8 cellular contexts compared by ENCODE assay signal in the genomic region with DNA sequence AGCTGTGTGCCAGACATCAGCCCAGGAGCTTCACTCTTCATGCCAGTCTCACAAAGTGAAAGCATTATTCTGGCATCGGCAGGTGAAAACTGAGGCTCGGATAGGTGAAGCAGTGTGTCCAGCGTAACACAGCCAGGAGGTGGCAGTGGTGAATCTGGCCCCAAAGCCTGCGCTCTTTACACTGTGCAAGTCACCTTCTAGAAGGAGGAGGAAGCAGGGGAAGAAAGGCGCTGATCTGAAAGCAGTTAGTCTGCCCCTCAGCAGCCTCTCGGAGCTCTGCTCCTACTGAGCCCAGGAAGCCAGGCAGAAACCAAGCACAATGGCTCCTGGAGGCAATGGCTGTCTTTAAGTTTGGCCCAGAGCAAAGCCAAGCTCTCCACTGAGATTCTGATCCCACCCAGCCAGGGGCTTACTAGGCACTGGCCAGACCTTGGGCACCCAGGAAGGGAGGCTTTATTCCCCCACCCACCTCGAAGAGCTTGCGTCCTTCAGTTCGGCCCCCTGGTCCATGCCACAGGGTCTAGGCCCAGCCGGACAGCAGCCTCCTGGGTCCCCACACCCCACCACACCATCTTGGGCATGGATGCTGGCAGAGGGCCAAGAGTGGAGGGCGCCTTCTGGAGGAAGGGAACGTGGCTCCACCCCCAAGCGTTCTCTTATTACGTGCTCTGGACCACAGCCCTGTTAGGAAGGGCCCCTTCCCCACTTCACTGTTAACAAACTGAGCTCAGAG.
DNase-seq lines count a peak whose midpoint lies in the region; ATAC-seq and TF ChIP-seq lines count a peak whose summit lies in the region.

No MANE protein-coding gene starts in this region.

- peaks cover 5% of the 10 kb centered on the region for H3K4me1 ChIP-seq in psoas muscle

- H3K4me3 ChIP-seq in coronary artery (peak overlapping the region; percentile 15), psoas muscle (peak overlapping the region; percentile 25)

- intact Hi-C loops in psoas muscle (cut with DNase I): no loop called here

- peak; percentile 54 for ATAC-seq in GM21619 (IDR thresholded peaks at IDR 0.05; ENCODE audit: unreplicated experiment)
- peak in 1 of 4 donors; percentile 25 for ATAC-seq in psoas muscle

- DNase-seq in activated CD8-positive, alpha-beta memory T cell treated with anti-CD3 and anti-CD28 coated beads for 24 hours: peak; percentile 47
- DNase-seq in activated CD8-positive, alpha-beta memory T cell treated with anti-CD3 and anti-CD28 coated beads, Interleukin-2, amount 50 U/mL, for 4 hours: no peak
- DNase-seq in NCI-H1436 treated with DMSO at 0.1 percent for 48 hours (lab: John Stamatoyannopoulos, UW) (peak; percentile 76), coronary artery (ENCODE audit: low spot score) (peak; percentile 56), psoas muscle (no peak), amniotic stem cell (lab: John Stamatoyannopoulos, UW) (no peak)
- DNase-seq in activated naive CD8-positive, alpha-beta T cell treated with anti-CD3 and anti-CD28 coated beads for 36 hours: no peak

- peaks cover 29% of the 10 kb centered on the region for H3K27me3 Mint-ChIP-seq in activated naive CD8-positive, alpha-beta T cell treated with anti-CD3 and anti-CD28 coated beads for 36 hours

- no peak overlapping the region for H3K4me3 Mint-ChIP-seq in activated naive CD8-positive, alpha-beta T cell treated with anti-CD3 and anti-CD28 coated beads for 36 hours

- no peaks in the 10 kb centered on the region for H3K9me3 Mint-ChIP-seq in activated naive CD8-positive, alpha-beta T cell treated with anti-CD3 and anti-CD28 coated beads for 36 hours

- WGBS in psoas muscle, 3 donors: 54 to 56% (median 55%) methylated on average over 14 of the region's 14 CpGs

- H3K4me1 Mint-ChIP-seq in activated naive CD8-positive, alpha-beta T cell treated with anti-CD3 and anti-CD28 coated beads for 36 hours: peaks cover 3% of the 10 kb centered on the region

- TF ChIP-seq CTCF in coronary artery (IDR thresholded peaks at IDR 0.05) (no peak), psoas muscle (IDR thresholded peaks at IDR 0.05) (no peak)

- H3K36me3 Mint-ChIP-seq in activated naive CD8-positive, alpha-beta T cell treated with anti-CD3 and anti-CD28 coated beads for 36 hours: no peaks in the 10 kb centered on the region

- H3K27me3 ChIP-seq in psoas muscle (ENCODE audit: insufficient read depth in 3 of 3, low read length in 2 of 3): peaks cover 0 to 27% (median 4%) of the 10 kb centered on the region in 3 donors

- H3K36me3 ChIP-seq in psoas muscle (ENCODE audit: insufficient read depth in 1 of 2, low read depth in 1 of 2): no peaks in the 10 kb centered on the region

- no peaks in the 10 kb centered on the region for H3K9me3 ChIP-seq in psoas muscle

- H3K27ac ChIP-seq in coronary artery: no peak overlapping the region
- no peak overlapping the region for H3K27ac ChIP-seq in psoas muscle

- no peak overlapping the region for H3K27ac Mint-ChIP-seq in activated naive CD8-positive, alpha-beta T cell treated with anti-CD3 and anti-CD28 coated beads for 36 hours

Comparison
In these comparisons a context has a peak if more than half of its experiments do, and no peak if none do; other contexts are left out.
1. DNase-seq: peak in activated CD8-positive, alpha-beta memory T cell treated with anti-CD3 and anti-CD28 coated beads for 24 hours (single experiment), NCI-H1436 treated with DMSO at 0.1 percent for 48 hours (single experiment) and coronary artery (single experiment); none in activated CD8-positive, alpha-beta memory T cell treated with anti-CD3 and anti-CD28 coated beads, Interleukin-2, amount 50 U/mL, for 4 hours (single experiment), psoas muscle (0 of 2), activated naive CD8-positive, alpha-beta T cell treated with anti-CD3 and anti-CD28 coated beads for 36 hours (single experiment) and amniotic stem cell (single experiment).